Comparison of ENCODE assay signal across 9 cellular contexts in the genomic region with DNA sequence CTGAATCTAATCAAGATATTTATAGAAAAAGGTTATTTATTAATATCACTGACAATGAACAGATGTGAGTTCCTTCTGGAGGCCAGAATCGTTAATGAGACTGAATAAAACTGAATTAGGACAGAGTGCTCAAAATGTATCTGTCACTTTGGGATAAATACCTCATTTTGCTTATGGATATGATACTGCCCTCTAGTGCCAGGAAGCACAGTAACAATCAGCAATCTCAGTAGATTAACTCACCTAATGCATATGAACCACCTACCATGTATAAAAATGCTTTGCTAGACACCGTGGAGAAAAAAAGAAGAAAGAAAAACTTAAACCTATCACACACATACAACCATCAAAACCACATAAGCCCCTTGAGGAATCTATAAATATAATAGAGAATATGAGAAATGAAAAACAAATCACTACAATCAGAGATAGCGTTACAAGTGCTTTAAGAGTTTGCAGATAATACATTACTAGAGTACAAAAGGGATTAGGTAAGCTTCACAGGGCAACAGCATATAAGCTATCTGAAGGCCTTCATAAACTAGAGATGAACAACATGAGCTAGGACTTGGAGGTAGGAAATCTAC.
DNase-seq lines count a peak whose midpoint lies in the region; ATAC-seq, FAIRE-seq and TF ChIP-seq lines count a peak whose summit lies in the region.
"Had no signal": no experiment of that assay in that cellular context is flagged by ENCODE, and none has a peak within 500 bp of the region (broad histone marks: within the 10 kb centered on the region; RNA-seq: fewer than 3 reads in every experiment).

No MANE protein-coding gene starts in this region.

- H3K9me3 ChIP-seq in A549, result no peaks in the 10 kb centered on the region
- no peaks in the 10 kb centered on the region for H3K9me3 ChIP-seq in mucosa of descending colon

- ATAC-seq in A549 (peak; percentile 59 to 70; a peak in 4 of 6 replicates), mucosa of descending colon (peak; percentile 67)

- TF ChIP-seq EP300 in A549 (IDR thresholded peaks at IDR 0.05), result no peak

- H3K4me3 ChIP-seq in A549 (no peak overlapping the region), bronchial epithelial cell (ENCODE audit: low read depth, low read length) (no peak overlapping the region), mucosa of descending colon (no peak overlapping the region)

- 0 out of 3 replicates have a peak overlapping the region, but pooled peaks have one; percentile 4 for H3K4me2 ChIP-seq in A549

- FAIRE-seq in A549 (lab: Jason Lieb, UNC), result no peak
- FAIRE-seq in bronchial epithelial cell (lab: Jason Lieb, UNC), result no peak
- FAIRE-seq in HTR-8/SVneo (lab: Jason Lieb, UNC), result no peak
- FAIRE-seq: endometrium had no signal

- TF ChIP-seq CTCF in A549 (IDR thresholded peaks at IDR 0.05) (peak; percentile 66), bronchial epithelial cell (IDR thresholded peaks at IDR 0.05; ENCODE audit: insufficient read depth, low read length, severe bottlenecking) (peak; percentile 66), mucosa of descending colon (IDR thresholded peaks at IDR 0.05) (peak; percentile 58)

- peak overlapping the region; percentile 44 to 73; a peak in 4 of 6 replicates for H3K27ac ChIP-seq in A549

- 30% methylated on average over 3 of the region's 3 CpGs for WGBS in A549 (ENCODE audit: missing lambda C conversion rate)

- no peak for TF ChIP-seq POLR2A in A549 (IDR thresholded peaks at IDR 0.05; ENCODE audit: low read length)

- peaks cover 62% of the 10 kb centered on the region for H3K4me1 ChIP-seq in A549
- peaks cover 13% of the 10 kb centered on the region for H3K4me1 ChIP-seq in mucosa of descending colon (ENCODE audit: low read depth)

- peak; percentile 44 to 50; a peak in 4 of 5 replicates for TF ChIP-seq RAD21 in A549 (conservative IDR thresholded peaks at IDR 0.05 in 1 of 2, IDR thresholded peaks at IDR 0.05 in 1 of 2)

- H3K36me3 ChIP-seq in bronchial epithelial cell (ENCODE audit: control insufficient read depth, insufficient read depth, low read length) (no peaks in the 10 kb centered on the region), mucosa of descending colon (ENCODE audit: low read depth) (no peaks in the 10 kb centered on the region)

- DNase-seq in A549 (ENCODE audit: low read depth in 1 of 2, low spot score in 1 of 2) (peak; percentile 28 to 50), DMS79 (lab: John Stamatoyannopoulos, UW) (peak; percentile 21), NCI-H2196 (lab: John Stamatoyannopoulos, UW; ENCODE audit: unreplicated experiment) (peak; percentile 38), bronchial epithelial cell (ENCODE audit: low read depth) (peak; percentile 66), mucosa of descending colon (no peak), foreskin melanocyte (no peak), HTR-8/SVneo (ENCODE audit: insufficient read length, low spot score) (no peak)
- DNase-seq in activated CD4-positive, alpha-beta T cell treated with anti-CD3 and anti-CD28 coated beads for 4 hours, result no peak

- H3K27me3 ChIP-seq in bronchial epithelial cell (ENCODE audit: control insufficient read depth, insufficient read depth, low read length), result no peaks in the 10 kb centered on the region

- CTCF ChIA-PET in A549 (lab: Yijun Ruan, JAX), result interaction anchor here (0.6 to 4.0 kb wide), 20 partner anchors 8 to 195 kb away, joined by 3 to 27 read pairs (median 4); no protein-coding TSS in a partner anchor

- POLR2A ChIA-PET in A549 (lab: Yijun Ruan, JAX), result no interaction called here

- intact Hi-C loops in mucosa of descending colon (cut with DNase I, micrococcal nuclease), result no loop called here

TF ChIP-seq in A549, 52 proteins besides CTCF, POLR2A, EP300 and RAD21:
- TF ChIP-seq SMC3 (IDR thresholded peaks at IDR 0.05), result peak; percentile 48
- TF ChIP-seq FOSL2 (IDR thresholded peaks at IDR 0.05), result no peak
- no peak for TF ChIP-seq FOSL2 (CRISPR knock-in tag; IDR thresholded peaks at IDR 0.05)

Comparison
In these comparisons a context has a peak if more than half of its experiments do, and no peak if none do; other contexts are left out.
1. DNase-seq: peak in A549 (2 of 2), DMS79 (single experiment), NCI-H2196 (single experiment) and bronchial epithelial cell (single experiment); none in mucosa of descending colon (0 of 3), foreskin melanocyte (single experiment), HTR-8/SVneo (single experiment) and activated CD4-positive, alpha-beta T cell treated with anti-CD3 and anti-CD28 coated beads for 4 hours (0 of 2).
2. Peak in every context shown above with its lines, with median percentiles within 50 percentile points of each other: CTCF ChIP-seq.